In the genomic region with DNA sequence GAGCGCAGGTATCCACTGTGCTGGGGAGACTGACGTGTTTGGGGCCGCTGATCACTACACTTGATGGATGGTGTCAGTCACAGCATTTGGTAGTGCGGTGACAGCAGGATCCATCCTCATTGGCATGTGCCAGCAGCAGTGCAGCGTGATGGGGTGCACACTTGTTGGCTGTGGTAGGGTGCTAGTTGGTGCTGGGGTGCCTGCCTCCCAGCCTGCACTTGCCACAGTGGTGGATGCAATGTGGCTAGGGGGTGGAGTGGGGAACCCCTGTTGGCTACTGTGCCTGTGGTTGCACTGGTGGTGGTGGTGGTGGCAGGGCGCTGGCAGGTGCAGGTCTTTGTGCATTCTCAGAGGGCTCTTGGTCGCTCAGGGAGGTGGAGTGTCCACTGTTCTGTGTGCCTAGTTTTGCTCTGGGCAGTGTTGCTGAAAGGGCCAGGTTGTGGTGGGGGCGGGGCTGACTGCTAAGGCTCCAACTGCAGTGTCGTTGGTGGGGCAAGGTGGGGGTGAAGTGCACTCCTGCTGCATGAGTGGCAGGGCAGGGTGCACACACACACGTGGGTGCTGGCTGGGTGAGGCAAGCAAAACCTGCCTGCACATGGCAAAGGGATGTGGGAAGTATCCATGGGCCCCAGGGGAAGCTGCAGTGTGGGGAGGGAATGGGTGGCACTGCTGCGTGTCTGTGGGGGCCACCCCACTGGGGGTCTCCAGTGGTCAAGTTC, we compare ENCODE assay signal across 30 cellular contexts.
DNase-seq lines count a peak whose midpoint lies in the region; ATAC-seq and TF ChIP-seq lines count a peak whose summit lies in the region.
"Had no signal": no experiment of that assay in that cellular context is flagged by ENCODE, and none has a peak within 500 bp of the region (broad histone marks: within the 10 kb centered on the region; RNA-seq: fewer than 3 reads in every experiment).

No MANE protein-coding gene starts in this region.

- in situ Hi-C loops in transverse colon (cut with MboI; ENCODE audit: low pct_ligation_motif_present in 1 of 4, low pct_unique_long_range_greater_than_20kb in 1 of 4, low sequenced_read_pairs in 3 of 4): no loop called here

- no peak for TF ChIP-seq EP300 in transverse colon (IDR thresholded peaks at IDR 0.05; ENCODE audit: low read depth)

- H3K27me3 ChIP-seq in cardiac muscle cell: no peaks in the 10 kb centered on the region
- H3K27me3 ChIP-seq in right cardiac atrium (ENCODE audit: control insufficient read depth, insufficient read depth): no peaks in the 10 kb centered on the region
- H3K27me3 ChIP-seq in aorta (ENCODE audit: control insufficient read depth in 1 of 2, insufficient read depth in 2 of 2, low read length in 1 of 2): no peaks in the 10 kb centered on the region
- H3K27me3 ChIP-seq in colonic mucosa: no peaks in the 10 kb centered on the region
- no peaks in the 10 kb centered on the region for H3K27me3 ChIP-seq in transverse colon
- H3K27me3 ChIP-seq: gastrocnemius medialis, Peyer's patch, SJSA1 had no signal

- H3K4me1 Mint-ChIP-seq in HFFc6 (ENCODE audit: low read depth): no peaks in the 10 kb centered on the region
- H3K4me1 Mint-ChIP-seq: mesothelial cell of epicardium had no signal

- no peak for TF ChIP-seq POLR2A in transverse colon (IDR thresholded peaks at IDR 0.05)

- no peak overlapping the region for H3K9ac ChIP-seq in colonic mucosa (ENCODE audit: low read depth in 2 of 2, low read length in 2 of 2)

- peaks cover 6% of the 10 kb centered on the region for H3K36me3 ChIP-seq in cardiac muscle cell
- H3K36me3 ChIP-seq in aorta (ENCODE audit: control insufficient read depth in 1 of 2, insufficient read depth in 2 of 2, low read length in 1 of 2): peaks cover 0 to 5% of the 10 kb centered on the region in 2 donors
- H3K36me3 ChIP-seq in colonic mucosa: no peaks in the 10 kb centered on the region
- peaks cover 0 to 29% (median under 1%) of the 10 kb centered on the region in 4 donors for H3K36me3 ChIP-seq in transverse colon
- H3K36me3 ChIP-seq: gastrocnemius medialis had no signal

- peaks cover 17% of the 10 kb centered on the region for H3K36me3 Mint-ChIP-seq in HFFc6 (ENCODE audit: low read depth)

- H3K27ac ChIP-seq in cardiac muscle cell (peak overlapping the region; percentile 51), right cardiac atrium (ENCODE audit: low read length) (no peak overlapping the region), aorta (ENCODE audit: low read depth in 1 of 2, low read length in 2 of 2) (no peak overlapping the region), colonic mucosa (no peak overlapping the region), transverse colon (no peak overlapping the region)
- H3K27ac ChIP-seq: A549, gastrocnemius medialis, Peyer's patch, SJSA1, skin epidermis had no signal

- H3K4me3 Mint-ChIP-seq in HFFc6: no peak overlapping the region
- H3K4me3 Mint-ChIP-seq: activated B cell treated with CpG ODN at 0.5 μM for 24 hours; activated naive CD8-positive, alpha-beta T cell treated with anti-CD3 and anti-CD28 coated beads, Interleukin-2, amount 50 U/mL, for 24 hours; activated T-cell treated with anti-CD3 and anti-CD28 coated beads, Interleukin-2, amount 50 U/mL, for 4 hours; mesothelial cell of epicardium had no signal

- H3K9me3 Mint-ChIP-seq in HFFc6: no peaks in the 10 kb centered on the region
- H3K9me3 Mint-ChIP-seq: activated T-cell treated with anti-CD3 and anti-CD28 coated beads, Interleukin-2, amount 50 U/mL, for 4 hours; IgD-negative memory B cell had no signal

- H3K4me1 ChIP-seq in cardiac muscle cell (ENCODE audit: low read depth): peaks cover 8% of the 10 kb centered on the region
- H3K4me1 ChIP-seq in right cardiac atrium (ENCODE audit: control insufficient read depth, insufficient read depth, low read length): no peaks in the 10 kb centered on the region
- no peaks in the 10 kb centered on the region for H3K4me1 ChIP-seq in aorta (ENCODE audit: control insufficient read depth in 1 of 2, insufficient read depth in 2 of 2, low read length in 2 of 2)
- no peaks in the 10 kb centered on the region for H3K4me1 ChIP-seq in colonic mucosa
- peaks cover 0 to 8% (median 3%) of the 10 kb centered on the region in 4 donors for H3K4me1 ChIP-seq in transverse colon
- H3K4me1 ChIP-seq: A549, Peyer's patch, SJSA1 had no signal

- no peak overlapping the region for H3K4me3 ChIP-seq in cardiac muscle cell
- H3K4me3 ChIP-seq in right cardiac atrium (ENCODE audit: low read length): no peak overlapping the region
- H3K4me3 ChIP-seq in aorta (ENCODE audit: low read length in 2 of 2): no peak overlapping the region
- H3K4me3 ChIP-seq in colonic mucosa: no peak overlapping the region
- H3K4me3 ChIP-seq in transverse colon: no peak overlapping the region
- H3K4me3 ChIP-seq: A549, gastrocnemius medialis, Peyer's patch, SJSA1, skin epidermis had no signal

- H3K27ac Mint-ChIP-seq in HFFc6: no peak overlapping the region
- H3K27ac Mint-ChIP-seq: activated B cell treated with CpG ODN at 0.5 μM for 24 hours; activated naive CD8-positive, alpha-beta T cell treated with anti-CD3 and anti-CD28 coated beads, Interleukin-2, amount 50 U/mL, for 24 hours; IgD-negative memory B cell had no signal

- ATAC-seq in right cardiac atrium (peak; percentile 26 to 38), aorta (ENCODE audit: low FRiP score) (peak; percentile 33)
- ATAC-seq: activated naive CD8-positive, alpha-beta T cell treated with anti-CD3 and anti-CD28 coated beads, Interleukin-2, amount 50 U/mL, for 24 hours; activated T-cell treated with anti-CD3 and anti-CD28 coated beads, Interleukin-2, amount 50 U/mL, for 4 hours; gastrocnemius medialis; HCT116; naive thymus-derived CD4-positive, alpha-beta T cell; stimulated activated naive CD8-positive, alpha-beta T cell treated with anti-CD3 and anti-CD28 coated beads, Interleukin-15, Interleukin-2, amounts not matched to agents 100 U/mL and 50 U/mL, for 24 hours had no signal

- TF ChIP-seq CTCF in cardiac muscle cell (IDR thresholded peaks at IDR 0.05; ENCODE audit: low read depth, low read length): no peak
- TF ChIP-seq CTCF in colonic mucosa (IDR thresholded peaks at IDR 0.05): no peak
- no peak for TF ChIP-seq CTCF in transverse colon (IDR thresholded peaks at IDR 0.05)
- TF ChIP-seq CTCF in HFFc6 (IDR thresholded peaks at IDR 0.05): no peak

- no peaks in the 10 kb centered on the region for H3K9me3 ChIP-seq in cardiac muscle cell (ENCODE audit: low read depth)
- no peaks in the 10 kb centered on the region for H3K9me3 ChIP-seq in right cardiac atrium (ENCODE audit: control insufficient read depth, low read length)
- no peaks in the 10 kb centered on the region for H3K9me3 ChIP-seq in aorta (ENCODE audit: control insufficient read depth, low read length)
- no peaks in the 10 kb centered on the region for H3K9me3 ChIP-seq in colonic mucosa
- H3K9me3 ChIP-seq in transverse colon: no peaks in the 10 kb centered on the region
- H3K9me3 ChIP-seq: A549, gastrocnemius medialis, Peyer's patch, SJSA1 had no signal

- no peak for DNase-seq in cardiac muscle cell (ENCODE audit: low read depth in 1 of 2, low spot score in 1 of 2)
- no peak for DNase-seq in cardiac septum (ENCODE audit: low spot score)
- DNase-seq in right cardiac atrium: peak in 2 of 3 donors; percentile 17 to 49
- peak; percentile 38 for DNase-seq in myocyte (ENCODE audit: low read depth)
- DNase-seq in aorta: peak in 1 of 2 donors; percentile 65
- no peak for DNase-seq in colonic mucosa
- DNase-seq in transverse colon: no peak
- no peak for DNase-seq in HFFc6
- DNase-seq: activated B cell treated with CpG ODN at 0.5 μM for 24 hours; activated CD4-positive, alpha-beta T cell treated with anti-CD3 and anti-CD28 coated beads, Interleukin-2, amount 50 U/mL, for 1 hour; activated gamma-delta T cell treated with Interleukin-2 at 50 U/mL for 16 hours; activated naive CD8-positive, alpha-beta T cell treated with anti-CD3 and anti-CD28 coated beads, Interleukin-2, amount 50 U/mL, for 24 hours; activated T-cell treated with anti-CD3 and anti-CD28 coated beads, Interleukin-2, amount 50 U/mL, for 4 hours; Calu3; DMS79; gastrocnemius medialis; GF-D8; hypothalamus; naive thymus-derived CD4-positive, alpha-beta T cell; NCI-H146; NCI-H2107; Peyer's patch; stimulated activated naive CD8-positive, alpha-beta T cell treated with anti-CD3 and anti-CD28 coated beads, Interleukin-15, Interleukin-2, amounts not matched to agents 100 U/mL and 50 U/mL, for 24 hours; T-helper 1 cell had no signal

- peaks cover 1% of the 10 kb centered on the region; the same call in 1 of the 2 replicates for H3K27me3 Mint-ChIP-seq in HFFc6 (ENCODE audit: insufficient read depth)
- H3K27me3 Mint-ChIP-seq: activated B cell treated with CpG ODN at 0.5 μM for 24 hours; activated naive CD8-positive, alpha-beta T cell treated with anti-CD3 and anti-CD28 coated beads, Interleukin-2, amount 50 U/mL, for 24 hours; IgD-negative memory B cell; naive thymus-derived CD4-positive, alpha-beta T cell had no signal

- WGBS in right cardiac atrium: 89% methylated on average over 11 of the region's 11 CpGs
- WGBS in aorta, 2 donors: 84 to 87% methylated on average over 11 of the region's 11 CpGs
- 88 to 90% methylated on average over 4 to 11 of the region's 11 CpGs for WGBS in transverse colon (ENCODE audit: low coverage in 1 of 2), 2 donors

- intact Hi-C loops in cardiac septum (cut with DNase I) (no loop called here), right cardiac atrium (cut with DNase I) (no loop called here), aorta (cut with DNase I) (no loop called here), colonic mucosa (cut with DNase I) (no loop called here), transverse colon (cut with DNase I; ENCODE audit: low total_unique reads) (no loop called here)

Comparison
In these comparisons a context has a peak if more than half of its experiments do, and no peak if none do; other contexts are left out.
1. DNase-seq: peak in right cardiac atrium (2 of 3) and myocyte (single experiment); none in cardiac muscle cell (0 of 2), cardiac septum (single experiment), colonic mucosa (single experiment), transverse colon (single experiment) and HFFc6 (single experiment).